9 cellular contexts compared by ENCODE assay signal in genomic region chr9:123997665-123998277, GRCh38. TPM values are rescaled to one million over a fixed set of nuclear protein-coding genes. Genes with fewer than 3 reads are reported as not detected.
DNase-seq lines count a peak whose midpoint lies in the region; ATAC-seq and TF ChIP-seq lines count a peak whose summit lies in the region.
"Had no signal": no experiment of that assay in that cellular context is flagged by ENCODE, and none has a peak within 500 bp of the region (broad histone marks: within the 10 kb centered on the region; RNA-seq: fewer than 3 reads in every experiment).

No MANE protein-coding gene starts in this region.

- ATAC-seq in GM18873 (IDR thresholded peaks at IDR 0.05; ENCODE audit: low FRiP score, unreplicated experiment) (peak; percentile 54), HG02759 (IDR thresholded peaks at IDR 0.05; ENCODE audit: unreplicated experiment) (peak; percentile 66), activated B cell treated with CpG ODN at 0.5 μM for 24 hours (ENCODE audit: low read depth) (peak; percentile 72), right lobe of liver (peak; percentile 60 to 81 (median 74)), HG03457 (IDR thresholded peaks at IDR 0.05; ENCODE audit: unreplicated experiment) (no peak)

- POLR2A ChIA-PET in activated B cell treated with CpG ODN at 0.5 μM for 24 hours (lab: Charles Lee): interaction anchor here (1.2 to 2.1 kb wide), 2 partner anchors 14 to 20 kb away, joined by 3 to 6 read pairs; partner anchors contain the start of gene LHX2

- peak; percentile 40 for DNase-seq in activated B cell treated with CpG ODN at 0.5 μM for 24 hours
- peak in 2 of 3 donors; percentile 65 to 68 for DNase-seq in right lobe of liver
- DNase-seq in stimulated activated CD4-positive, alpha-beta T cell treated with anti-CD3 and anti-CD28 coated beads, Interleukin-1b, Interleukin-23, amount 100 ng/mL, for 48 hours: no peak
- no peak for DNase-seq in hepatocyte (ENCODE audit: low spot score)
- DNase-seq in NCI-H1092 (lab: John Stamatoyannopoulos, UW): no peak

- 11% methylated on average over 7 of the region's 15 CpGs for WGBS in right lobe of liver (ENCODE audit: insufficient coverage, low coverage, low lambda C conversion rate, missing lambda C conversion rate)
- WGBS in hepatocyte (ENCODE audit: low lambda C conversion rate, missing lambda C conversion rate): 10% methylated on average over 15 of the region's 15 CpGs

- no peak overlapping the region for H3K4me2 ChIP-seq in hepatocyte

- no peaks in the 10 kb centered on the region for H4K20me1 ChIP-seq in hepatocyte (ENCODE audit: insufficient read depth, poor library complexity, severe bottlenecking)

- intact Hi-C loops in activated B cell treated with CpG ODN at 0.5 μM for 24 hours (cut with micrococcal nuclease) (loop anchor here (1.0 to 5.0 kb wide), 4 partner anchors 9 to 455 kb away; partner anchors contain the start of genes DENND1A and LHX2), right lobe of liver (cut with DNase I) (no loop called here)

- H3K36me3 ChIP-seq in right lobe of liver (no peaks in the 10 kb centered on the region), hepatocyte (replicated peaks; ENCODE audit: insufficient read depth, low read depth) (no peaks in the 10 kb centered on the region)

- H3K27ac ChIP-seq in right lobe of liver: no peak overlapping the region
- H3K27ac ChIP-seq in hepatocyte: no peak overlapping the region
- H3K27ac ChIP-seq: HL-60 had no signal

- H3K4me3 ChIP-seq in right lobe of liver (no peak overlapping the region), hepatocyte (no peak overlapping the region)

- CTCF ChIA-PET in activated B cell treated with CpG ODN at 0.5 μM for 24 hours (lab: Charles Lee): interaction anchor here (0.9 to 1.6 kb wide), 2 partner anchors 219 to 452 kb away, joined by 3 to 6 read pairs; no protein-coding TSS in a partner anchor

- H3K27me3 Mint-ChIP-seq in activated B cell treated with CpG ODN at 0.5 μM for 24 hours: peaks cover 56% of the 10 kb centered on the region

- no peaks in the 10 kb centered on the region for H3K9me3 Mint-ChIP-seq in activated B cell treated with CpG ODN at 0.5 μM for 24 hours

- H3K79me2 ChIP-seq in hepatocyte: no peaks in the 10 kb centered on the region

- no peak for TF ChIP-seq CTCF in activated B cell treated with CpG ODN at 0.5 μM for 24 hours (IDR thresholded peaks at IDR 0.05)
- TF ChIP-seq CTCF in right lobe of liver (IDR thresholded peaks at IDR 0.05): no peak
- no peak for TF ChIP-seq CTCF in hepatocyte (IDR thresholded peaks at IDR 0.05; ENCODE audit: poor library complexity)

- TF ChIP-seq POLR2A in right lobe of liver (IDR thresholded peaks at IDR 0.05): no peak

- peaks cover 0 to 39% of the 10 kb centered on the region in 2 donors for H3K27me3 ChIP-seq in right lobe of liver
- H3K27me3 ChIP-seq in hepatocyte: peaks cover 85% of the 10 kb centered on the region

- H3K4me1 Mint-ChIP-seq in activated B cell treated with CpG ODN at 0.5 μM for 24 hours: peaks cover 40% of the 10 kb centered on the region

- no peaks in the 10 kb centered on the region for H3K9me2 ChIP-seq in hepatocyte (replicated peaks; ENCODE audit: insufficient read depth)

- peak overlapping the region; percentile 72 for H3K27ac Mint-ChIP-seq in activated B cell treated with CpG ODN at 0.5 μM for 24 hours

- H3K36me3 Mint-ChIP-seq in activated B cell treated with CpG ODN at 0.5 μM for 24 hours (ENCODE audit: low read depth): no peaks in the 10 kb centered on the region

- H3K4me1 ChIP-seq in right lobe of liver (peaks cover 0 to 14% (median 0%) of the 10 kb centered on the region in 4 donors), hepatocyte (ENCODE audit: insufficient read depth) (peaks cover 7% of the 10 kb centered on the region)

- no peak overlapping the region for H2AFZ ChIP-seq in hepatocyte

- H3K4me3 Mint-ChIP-seq in activated B cell treated with CpG ODN at 0.5 μM for 24 hours: peak overlapping the region; percentile 89

- H3K9me3 ChIP-seq in right lobe of liver: no peaks in the 10 kb centered on the region
- no peaks in the 10 kb centered on the region for H3K9me3 ChIP-seq in hepatocyte (ENCODE audit: low read depth)

RNA-seq across cellular contexts. Expression of gene LHX2, which starts 13.8 kb away (rescaled TPM):
- total RNA-seq in activated B cell treated with CpG ODN at 0.5 μM for 24 hours (not detected in 2 replicates), right lobe of liver (1 to 10 TPM in 5 of 6 experiments, under 1 TPM in 1; 0.64 to 5.0 (median 3.0) TPM), hepatocyte (not detected in 2 replicates)
- 0.19 TPM in 1 of 2 replicates, not detected in the other for polyA plus RNA-seq in hepatocyte

Comparison
In these comparisons a context has a peak if more than half of its experiments do, and no peak if none do; other contexts are left out.
1. DNase-seq: peak in activated B cell treated with CpG ODN at 0.5 μM for 24 hours (single experiment) and right lobe of liver (2 of 3); none in stimulated activated CD4-positive, alpha-beta T cell treated with anti-CD3 and anti-CD28 coated beads, Interleukin-1b, Interleukin-23, amount 100 ng/mL, for 48 hours (single experiment), hepatocyte (single experiment) and NCI-H1092 (single experiment).